17 cellular contexts compared by ENCODE assay signal in the genomic region with DNA sequence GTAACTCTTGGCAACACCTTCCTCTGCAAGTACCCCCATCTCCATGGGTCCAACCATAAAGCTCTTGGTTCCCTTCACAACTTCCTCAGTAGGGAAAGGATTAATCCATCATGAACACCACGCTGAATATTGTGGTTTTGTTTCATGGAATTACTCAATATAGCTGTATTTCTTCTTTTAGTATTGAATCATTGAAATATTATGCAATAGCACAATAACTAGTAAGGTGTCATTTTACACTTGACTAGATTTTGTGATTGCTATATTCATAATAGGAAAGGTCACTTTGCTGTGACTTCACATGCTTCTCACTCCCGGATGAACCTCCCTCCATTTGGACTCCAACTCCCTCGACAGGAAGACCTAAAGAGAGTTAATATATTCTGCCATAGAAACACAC. TPM values are rescaled to one million over a fixed set of nuclear protein-coding genes. Genes with fewer than 3 reads are reported as not detected.
DNase-seq lines count a peak whose midpoint lies in the region; ATAC-seq and TF ChIP-seq lines count a peak whose summit lies in the region.
"Had no signal": no experiment of that assay in that cellular context is flagged by ENCODE, and none has a peak within 500 bp of the region (broad histone marks: within the 10 kb centered on the region; RNA-seq: fewer than 3 reads in every experiment).

No MANE protein-coding gene starts in this region.

- no peaks in the 10 kb centered on the region for H3K27me3 ChIP-seq in lower lobe of right lung (ENCODE audit: low read depth)
- H3K27me3 ChIP-seq: stomach had no signal

- no peaks in the 10 kb centered on the region for H3K9me3 ChIP-seq in lower lobe of right lung
- H3K9me3 ChIP-seq: psoas muscle, stomach had no signal

- no peaks in the 10 kb centered on the region for H3K36me3 ChIP-seq in lower lobe of right lung
- H3K36me3 ChIP-seq: stomach, WERI-Rb-1 had no signal

- DNase-seq in AML-193 (lab: John Stamatoyannopoulos, UW) (peak; percentile 77 to 85), M059J (ENCODE audit: low read depth) (peak; percentile 15), choroid plexus epithelial cell (ENCODE audit: low read depth) (peak; percentile 36), lower lobe of right lung (no peak), NK-92 (lab: John Stamatoyannopoulos, UW; ENCODE audit: unreplicated experiment) (no peak), GM20000 (ENCODE audit: low spot score) (no peak), NCI-H82 (lab: John Stamatoyannopoulos, UW) (no peak)
- DNase-seq: activated effector memory CD4-positive, alpha-beta T cell treated with anti-CD3 and anti-CD28 coated beads, Interleukin-2, amount 50 U/mL, for 16 hours; dermis blood vessel endothelial cell; NCI-H1105 treated with DMSO at 0.1 percent for 48 hours; NCI-H226; psoas muscle; stomach; SW 1271; WERI-Rb-1 had no signal

- H3K4me1 ChIP-seq in lower lobe of right lung: peaks cover 31% of the 10 kb centered on the region
- H3K4me1 ChIP-seq: psoas muscle had no signal

- ATAC-seq in lower lobe of right lung: peak; percentile 43 to 65
- no peak for ATAC-seq in GM18517 (IDR thresholded peaks at IDR 0.05; ENCODE audit: unreplicated experiment)
- ATAC-seq: natural killer cell treated with Interleukin-12 subunit alpha and Interleukin-12 subunit beta and Interleukin-15 and Interleukin-18, amount 100 ng/mL, for 72 hours had no signal

- no peak overlapping the region for H3K4me3 ChIP-seq in choroid plexus epithelial cell (ENCODE audit: low read depth, low read length)
- H3K4me3 ChIP-seq in lower lobe of right lung: no peak overlapping the region
- H3K4me3 ChIP-seq: psoas muscle, stomach had no signal

- TF ChIP-seq CTCF in choroid plexus epithelial cell (conservative IDR thresholded peaks at IDR 0.05; ENCODE audit: low read depth, low read length) (no peak), lower lobe of right lung (IDR thresholded peaks at IDR 0.05) (no peak), GM20000 (IDR thresholded peaks at IDR 0.05; ENCODE audit: extremely low read depth, missing control alignments) (no peak)

- intact Hi-C loops in lower lobe of right lung (cut with DNase I): no loop called here

- peak overlapping the region; percentile 43 for H3K27ac ChIP-seq in lower lobe of right lung
- H3K27ac ChIP-seq: psoas muscle, WERI-Rb-1 had no signal

RNA-seq across cellular contexts. Expression of gene PID1, which starts 29.7 kb away (rescaled TPM):
- total RNA-seq in M059J (2014; rRNA removed; shearing (Covaris generic)): 0.47 and 3.0 TPM in 2 replicates
- total RNA-seq in lower lobe of right lung: 48.0 TPM
- total RNA-seq: natural killer cell treated with Interleukin-12 subunit alpha and Interleukin-12 subunit beta and Interleukin-15 and Interleukin-18, amount 100 ng/mL, for 72 hours had no signal

Comparison
In these comparisons a context has a peak if more than half of its experiments do, and no peak if none do; other contexts are left out.
1. DNase-seq: peak in AML-193 (2 of 2), M059J (single experiment) and choroid plexus epithelial cell (single experiment); none in lower lobe of right lung (single experiment), NK-92 (single experiment), GM20000 (single experiment) and NCI-H82 (single experiment).
2. RNA of gene PID1, which starts 29.7 kb away (total RNA-seq): 48.0 TPM in lower lobe of right lung (single experiment); 0.47 to 3.0 TPM in M059J; every median in the first group is over 10 times any median in the second.